19 cellular contexts compared by ENCODE assay signal in genomic region chr17:20579424-20579823, GRCh38. TPM values are rescaled to one million over a fixed set of nuclear protein-coding genes. Genes with fewer than 3 reads are reported as not detected.
"Had no signal": no experiment of that assay in that cellular context is flagged by ENCODE, and none has a peak within 500 bp of the region (broad histone marks: within the 10 kb centered on the region; RNA-seq: fewer than 3 reads in every experiment).

Gene CDRT15L2, plus strand, starts transcription at chr17:20579724. Its CDS starts 20 bp downstream, at chr17:20579744.

RNA-seq across cellular contexts. Expression of gene CDRT15L2, which starts in this region (rescaled TPM):
- total RNA-seq: activated naive CD4-positive, alpha-beta T cell treated with anti-CD3 and anti-CD28 coated beads for 36 hours; activated naive CD4-positive, alpha-beta T cell treated with anti-CD3 and anti-CD28 coated beads, Interleukin-2, amount 50 U/mL, for 72 hours; activated naive CD8-positive, alpha-beta T cell treated with anti-CD3 and anti-CD28 coated beads for 36 hours; activated naive CD8-positive, alpha-beta T cell treated with anti-CD3 and anti-CD28 coated beads, Interleukin-2, amount 10 ng/mL, durations not matched to agents 7 days and 5 days; activated T-cell treated with anti-CD3 and anti-CD28 coated beads, Interleukin-2, amount 50 U/mL, for 4 hours; activated T-cell treated with anti-CD3 and anti-CD28 coated beads, Interleukin-2, amount 50 U/mL, for 72 hours; activated T-helper 1 cell treated with anti-CD3 and anti-CD28 coated beads, Interleukin-12 subunit alpha, Interleukin-12 subunit beta, Interleukin-2, Interleukin-4 antibody, amounts not matched to agents 30 ng/mL and 10 ng/mL and 1 ng/mL, durations not matched to agents 14 hours and 24 hours and 36 hours; activated T-helper 17 cell treated with anti-CD3 and anti-CD28 coated beads, Interleukin-2, amount 50 U/mL, for 72 hours; activated T-helper 2 cell treated with anti-CD3 and anti-CD28 coated beads, Interferon-gamma antibody, Interleukin-2, Interleukin-4, amounts not matched to agents 10 μg/mL and 5 μg/mL and 100 μg/mL, durations not matched to agents 14 hours and 24 hours and 36 hours; adrenal gland; aorta; ascending aorta; astrocyte; body of pancreas; breast epithelium; bronchial epithelial cell; cardiac muscle cell; cardiac septum had no signal
- polyA plus RNA-seq: adipose tissue, adrenal gland, aorta, cardiac muscle cell had no signal
